ENCODE assay signal across 1 cellular context in the genomic region with DNA sequence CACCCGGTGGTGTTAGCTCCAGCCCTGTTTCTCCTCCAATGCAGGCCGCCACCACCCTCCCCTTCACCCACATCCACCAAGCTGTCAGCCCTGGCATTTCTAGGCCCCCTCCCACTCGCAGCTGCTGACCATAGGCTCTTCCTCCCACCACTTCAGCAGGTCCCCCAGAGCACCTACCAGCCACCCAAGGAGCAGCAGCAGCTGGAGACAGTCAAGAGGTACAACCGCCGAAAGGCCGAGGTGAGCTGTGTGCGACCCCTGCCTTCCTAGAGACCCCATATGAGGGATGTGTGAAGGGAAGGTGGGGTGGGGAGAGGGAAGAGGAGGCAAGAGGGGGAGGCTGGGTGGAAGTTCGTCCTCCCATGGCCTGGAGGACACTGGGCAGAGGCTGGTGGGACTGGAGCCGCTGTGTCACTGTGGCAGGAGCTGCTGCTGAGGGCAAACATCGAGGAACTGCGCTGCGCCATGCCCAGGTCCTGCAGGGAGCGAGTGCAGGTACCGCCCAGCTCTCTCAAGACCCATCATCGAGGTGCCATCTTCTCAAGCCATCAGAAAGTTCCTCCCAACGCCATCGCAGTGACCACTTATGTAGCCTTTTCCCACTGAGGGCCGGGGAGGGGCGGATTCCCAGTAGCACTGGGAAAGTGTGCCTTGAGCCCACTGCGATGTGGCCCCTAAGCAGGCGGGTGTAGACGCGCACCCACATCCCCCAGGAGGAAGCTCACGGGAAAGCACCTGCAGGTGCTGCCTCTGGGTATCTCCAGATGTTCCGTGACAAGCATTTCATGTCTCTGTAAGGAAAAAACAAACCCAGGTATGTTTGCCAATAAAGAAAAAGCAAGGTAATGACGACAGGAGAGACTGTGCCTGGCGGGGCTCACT.
TF ChIP-seq lines count a peak whose summit lies in the region.

No MANE protein-coding gene starts in this region.

TF ChIP-seq in GM12878, 131 proteins besides CTCF, POLR2A, EP300 and RAD21:
- TF ChIP-seq KDM1A (IDR thresholded peaks at IDR 0.05; ENCODE audit: borderline replicate concordance) (no peak), KLF5 (IDR thresholded peaks at IDR 0.05; ENCODE audit: partially characterized antibody) (no peak), RB1 (IDR thresholded peaks at IDR 0.05; ENCODE audit: borderline replicate concordance) (no peak), ATF3 (IDR thresholded peaks at IDR 0.05; ENCODE audit: borderline replicate concordance, extremely low read depth, low read depth, low read length) (no peak), ZNF24 (IDR thresholded peaks at IDR 0.05) (no peak), BHLHE40 (IDR thresholded peaks at IDR 0.05; ENCODE audit: borderline replicate concordance in 1 of 2, low read depth in 2 of 2, low read length in 1 of 2) (peak in 1 of 2 experiments; percentile 34; a peak in 1 of 4 replicates), RELA (IDR thresholded peaks at IDR 0.05; ENCODE audit: borderline replicate concordance, partially characterized antibody) (no peak), EGR1 (IDR thresholded peaks at IDR 0.05; ENCODE audit: borderline replicate concordance in 1 of 2, low read depth in 2 of 2, low read length in 2 of 2) (no peak), STAT1 (conservative IDR thresholded peaks at IDR 0.05) (no peak), RFX5 (IDR thresholded peaks at IDR 0.05; ENCODE audit: low read depth, low read length) (no peak), ZNF217 (IDR thresholded peaks at IDR 0.05) (no peak), NBN (IDR thresholded peaks at IDR 0.05) (no peak), PML (IDR thresholded peaks at IDR 0.05; ENCODE audit: low read length) (no peak), IKZF2 (IDR thresholded peaks at IDR 0.05) (no peak), MEF2B (IDR thresholded peaks at IDR 0.05; ENCODE audit: partially characterized antibody, poor library complexity, severe bottlenecking) (no peak), WRNIP1 (IDR thresholded peaks at IDR 0.05; ENCODE audit: borderline replicate concordance, low read depth, low read length) (no peak), REST (IDR thresholded peaks at IDR 0.05; ENCODE audit: low read depth, low read length) (no peak), IRF3 (IDR thresholded peaks at IDR 0.05) (no peak), IKZF1 (conservative IDR thresholded peaks at IDR 0.05) (peak; percentile 33; the same call in 1 of the 2 replicates), STAT3 (IDR thresholded peaks at IDR 0.05; ENCODE audit: low read depth, low read length) (no peak), PBX3 (IDR thresholded peaks at IDR 0.05; ENCODE audit: insufficient replicate concordance, low read depth, low read length) (no peak), TCF12 (IDR thresholded peaks at IDR 0.05; ENCODE audit: low read depth, low read length) (peak; percentile 47; the same call in 1 of the 2 replicates), ESRRA (IDR thresholded peaks at IDR 0.05; ENCODE audit: low read length) (no peak), SPI1 (IDR thresholded peaks at IDR 0.05; ENCODE audit: borderline replicate concordance, insufficient read depth, low read depth, low read length) (no peak), ZSCAN29 (IDR thresholded peaks at IDR 0.05) (0 out of 2 replicates have a peak, but pooled peaks have one; percentile 12), CREM (IDR thresholded peaks at IDR 0.05; ENCODE audit: low read depth) (no peak)
